ENCODE assay signal across 19 cellular contexts in genomic region chr12:114440450-114441383, GRCh38. TPM values are rescaled to one million over a fixed set of nuclear protein-coding genes. Genes with fewer than 3 reads are reported as not detected.
DNase-seq lines count a peak whose midpoint lies in the region; TF ChIP-seq lines count a peak whose summit lies in the region.
"Had no signal": no experiment of that assay in that cellular context is flagged by ENCODE, and none has a peak within 500 bp of the region (broad histone marks: within the 10 kb centered on the region; RNA-seq: fewer than 3 reads in every experiment).

No MANE protein-coding gene starts in this region.

- TF ChIP-seq CTCF in BJ (IDR thresholded peaks at IDR 0.05; ENCODE audit: insufficient read depth, low read depth, low read length), result no peak

- H3K36me3 ChIP-seq in BJ (ENCODE audit: control insufficient read depth, insufficient read depth, low read length) (no peaks in the 10 kb centered on the region), iPS-15b (ENCODE audit: control insufficient read depth, insufficient read depth, low read length) (no peaks in the 10 kb centered on the region)
- H3K36me3 ChIP-seq: esophagus squamous epithelium, sigmoid colon, thyroid gland had no signal

- POLR2A ChIA-PET in BJ (lab: Charles Lee), result no interaction called here

- no peak overlapping the region for H3K9ac ChIP-seq in iPS-15b (ENCODE audit: low read depth, low read length)

- peaks cover 5% of the 10 kb centered on the region for H3K9me3 ChIP-seq in iPS-15b (ENCODE audit: control insufficient read depth, insufficient read depth, low read length)
- H3K9me3 ChIP-seq: sigmoid colon, thyroid gland had no signal

- H3K4me1 ChIP-seq in iPS-15b (ENCODE audit: control insufficient read depth, insufficient read depth, low read length), result peaks cover 2% of the 10 kb centered on the region
- H3K4me1 ChIP-seq: esophagus squamous epithelium, sigmoid colon, thyroid gland had no signal

- DNase-seq in AG08395 (ENCODE audit: low spot score), result peak; percentile 31
- DNase-seq in BJ (ENCODE audit: low read depth), result no peak
- DNase-seq in NCI-H69 (lab: John Stamatoyannopoulos, UW), result peak; percentile 32
- no peak for DNase-seq in SKM-1 treated with dmso at 0.1 percent for 144 hours (lab: John Stamatoyannopoulos, UW; ENCODE audit: unreplicated experiment)
- no peak for DNase-seq in NCI-H1694 treated with DMSO at 0.1 percent for 48 hours (lab: John Stamatoyannopoulos, UW)
- DNase-seq in NAMALWA (ENCODE audit: low spot score), result no peak
- DNase-seq: activated CD4-positive, CD25-positive, alpha-beta regulatory T cell; activated gamma-delta T cell treated with Interleukin-2 at 50 U/mL for 16 hours; amygdala; COR-L47; effector CD8-positive, alpha-beta T cell; esophagus squamous epithelium; NCI-H2171; sigmoid colon; stimulated activated naive CD4-positive, alpha-beta T cell treated with Interleukin-2 at 50 U/mL for 16 hours; thyroid gland had no signal

- peak overlapping the region; percentile 31 for H3K4me3 ChIP-seq in BJ (ENCODE audit: low read depth, low read length)
- H3K4me3 ChIP-seq in iPS-15b (ENCODE audit: low read depth, low read length), result peak overlapping the region; percentile 27
- H3K4me3 ChIP-seq: lung, sigmoid colon, thyroid gland had no signal

- CTCF ChIA-PET in BJ (lab: Yijun Ruan, JAX), result no interaction called here

- peaks cover 34% of the 10 kb centered on the region for H3K27me3 ChIP-seq in BJ (ENCODE audit: control insufficient read depth, insufficient read depth, low read length)
- peaks cover 100% of the 10 kb centered on the region for H3K27me3 ChIP-seq in iPS-15b (ENCODE audit: control insufficient read depth, insufficient read depth, low read length)

RNA-seq across cellular contexts. Expression of gene TBX5, which starts 34.8 kb away (rescaled TPM):
- polyA plus RNA-seq in BJ (2011; rRNA removed), result 29.1 and 30.8 TPM in 2 replicates
- polyA minus RNA-seq in BJ (2011; rRNA and poly(A)+ RNA removed), result 41.4 and 45.3 TPM in 2 replicates
- polyA plus RNA-seq: keratinocyte, sigmoid colon had no signal

Comparison
In these comparisons a context has a peak if more than half of its experiments do, and no peak if none do; other contexts are left out.
1. DNase-seq: peak in AG08395 (single experiment) and NCI-H69 (single experiment); none in BJ (single experiment), SKM-1 treated with dmso at 0.1 percent for 144 hours (single experiment), NCI-H1694 treated with DMSO at 0.1 percent for 48 hours (single experiment) and NAMALWA (single experiment).